Comparison of ENCODE assay signal across 12 cellular contexts in the genomic region with DNA sequence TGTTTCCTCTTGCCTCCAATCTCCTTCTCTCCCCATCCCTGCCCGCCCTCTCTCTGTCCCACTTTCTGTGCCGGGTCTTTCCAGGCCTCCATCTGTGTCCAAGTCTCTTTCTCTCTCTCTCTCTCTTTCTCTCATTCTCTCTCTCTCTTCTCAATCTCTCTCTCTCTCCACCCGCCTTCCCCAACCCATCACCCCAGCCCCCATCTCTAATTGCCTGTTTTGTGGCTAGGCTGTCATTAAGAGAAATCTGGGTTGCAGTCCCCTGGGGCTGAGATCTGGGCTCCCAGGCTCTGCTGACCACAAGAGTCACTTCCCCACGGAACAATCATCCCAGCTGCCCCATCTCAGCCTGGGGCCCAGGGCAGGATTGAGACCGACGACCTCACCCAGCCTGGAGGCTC. TPM values are rescaled to one million over a fixed set of nuclear protein-coding genes. Genes with fewer than 3 reads are reported as not detected.
DNase-seq lines count a peak whose midpoint lies in the region; ATAC-seq and TF ChIP-seq lines count a peak whose summit lies in the region.
"Had no signal": no experiment of that assay in that cellular context is flagged by ENCODE, and none has a peak within 500 bp of the region (broad histone marks: within the 10 kb centered on the region; RNA-seq: fewer than 3 reads in every experiment).

No MANE protein-coding gene starts in this region.

- DNase-seq in ascending aorta (ENCODE audit: low spot score in 2 of 2) (no peak), heart right ventricle (peak; percentile 55 to 69), sigmoid colon (peak; percentile 83), DMS153 (lab: John Stamatoyannopoulos, UW) (no peak), NCI-H510A treated with DMSO at 0.1 percent for 48 hours (lab: John Stamatoyannopoulos, UW) (no peak)
- DNase-seq in CD8-positive, alpha-beta T cell = no peak
- DNase-seq: cerebellar nuclear complex, NCI-H524 treated with DMSO at 0.1 percent for 48 hours had no signal

- H3K27ac ChIP-seq in BLaER1 (no peak overlapping the region), ascending aorta (peak overlapping the region; percentile 60 to 79), heart right ventricle (peak overlapping the region; percentile 44 to 87 (median 81)), sigmoid colon (peak overlapping the region; percentile 56 to 75 (median 72))
- H3K27ac ChIP-seq in CD8-positive, alpha-beta T cell (ENCODE audit: low read depth, low read length) = no peak overlapping the region
- H3K27ac ChIP-seq: neutrophil had no signal

- TF ChIP-seq EP300 in sigmoid colon (IDR thresholded peaks at IDR 0.05) = no peak

- H3K27me3 ChIP-seq in BLaER1 (peaks cover 26% of the 10 kb centered on the region), ascending aorta (no peaks in the 10 kb centered on the region), heart right ventricle (peaks cover 0 to 85% (median 68%) of the 10 kb centered on the region in 7 donors), sigmoid colon (peaks cover 17 to 79% (median 40%) of the 10 kb centered on the region in 3 donors)
- H3K27me3 ChIP-seq in CD8-positive, alpha-beta T cell (ENCODE audit: insufficient read depth, low read length) = peaks cover 16% of the 10 kb centered on the region

- H3K9me3 Mint-ChIP-seq in CD8-positive, alpha-beta T cell = no peaks in the 10 kb centered on the region

- H3K4me2 ChIP-seq in BLaER1 = peak overlapping the region; percentile 75

- H3K4me3 Mint-ChIP-seq in CD8-positive, alpha-beta T cell = no peak overlapping the region

- TF ChIP-seq CTCF in ascending aorta (IDR thresholded peaks at IDR 0.05) (no peak), heart right ventricle (IDR thresholded peaks at IDR 0.05) (no peak), sigmoid colon (IDR thresholded peaks at IDR 0.05) (no peak)
- TF ChIP-seq CTCF in CD8-positive, alpha-beta T cell (IDR thresholded peaks at IDR 0.05) = no peak

- ATAC-seq in heart right ventricle (peak; percentile 4 to 54 (median 26)), HG03097 (IDR thresholded peaks at IDR 0.05; ENCODE audit: low FRiP score, unreplicated experiment) (no peak)
- no peak for ATAC-seq in CD8-positive, alpha-beta T cell

- H3K36me3 ChIP-seq in BLaER1 (no peaks in the 10 kb centered on the region), ascending aorta (no peaks in the 10 kb centered on the region), heart right ventricle (peaks cover 0 to 29% (median 5%) of the 10 kb centered on the region in 9 donors), sigmoid colon (no peaks in the 10 kb centered on the region)
- no peaks in the 10 kb centered on the region for H3K36me3 ChIP-seq in CD8-positive, alpha-beta T cell (ENCODE audit: insufficient read depth, low read length)
- H3K36me3 ChIP-seq: neutrophil had no signal

- no peak for TF ChIP-seq POLR2A in sigmoid colon (IDR thresholded peaks at IDR 0.05)

- intact Hi-C loops in ascending aorta (cut with DNase I) = no loop called here
- intact Hi-C loops in heart right ventricle (cut with DNase I) = loop anchor here in 2 of 10 donors (2.0 to 10.0 kb wide), 2 partner anchors 63 kb away; no protein-coding TSS in a partner anchor
- intact Hi-C loops in sigmoid colon (cut with DNase I) = no loop called here
- intact Hi-C loops in CD8-positive, alpha-beta T cell (cut with DNase I, micrococcal nuclease) = no loop called here

- peaks cover 28% of the 10 kb centered on the region for H3K4me1 Mint-ChIP-seq in CD8-positive, alpha-beta T cell (ENCODE audit: low read depth)

- H3K27ac Mint-ChIP-seq in CD8-positive, alpha-beta T cell = no peak overlapping the region

- H3K9me3 ChIP-seq in BLaER1 (no peaks in the 10 kb centered on the region), ascending aorta (no peaks in the 10 kb centered on the region), heart right ventricle (no peaks in the 10 kb centered on the region), sigmoid colon (no peaks in the 10 kb centered on the region)
- H3K9me3 ChIP-seq in CD8-positive, alpha-beta T cell (ENCODE audit: low read length) = no peaks in the 10 kb centered on the region
- H3K9me3 ChIP-seq: neutrophil had no signal

- 23 to 28% methylated on average over 6 of the region's 6 CpGs for WGBS in heart right ventricle, 2 donors
- WGBS in sigmoid colon, 2 donors = 33 to 43% methylated on average over 6 of the region's 6 CpGs

- H3K4me3 ChIP-seq in BLaER1 (no peak overlapping the region), ascending aorta (no peak overlapping the region), heart right ventricle (peak overlapping the region in 6 of 10 donors; percentile 10 to 34 (median 26)), sigmoid colon (no peak overlapping the region)
- no peak overlapping the region for H3K4me3 ChIP-seq in CD8-positive, alpha-beta T cell (ENCODE audit: low read depth, low read length)

- no peaks in the 10 kb centered on the region for H3K36me3 Mint-ChIP-seq in CD8-positive, alpha-beta T cell

- POLR2A ChIA-PET in CD8-positive, alpha-beta T cell (lab: Charles Lee) = no interaction called here

- H3K4me1 ChIP-seq in BLaER1 = peaks cover 66% of the 10 kb centered on the region
- H3K4me1 ChIP-seq in ascending aorta = peaks cover 11 to 36% of the 10 kb centered on the region in 2 donors
- peaks cover 3 to 59% (median 22%) of the 10 kb centered on the region in 9 donors for H3K4me1 ChIP-seq in heart right ventricle
- peaks cover 0 to 28% (median 9%) of the 10 kb centered on the region in 4 donors for H3K4me1 ChIP-seq in sigmoid colon
- H3K4me1 ChIP-seq in CD8-positive, alpha-beta T cell (ENCODE audit: insufficient read depth, low read length) = peaks cover 11% of the 10 kb centered on the region

- peaks cover 7% of the 10 kb centered on the region; the same call in 1 of the 2 replicates for H4K20me1 ChIP-seq in BLaER1

- no peak overlapping the region for H3K9ac ChIP-seq in BLaER1

- H3K27me3 Mint-ChIP-seq in CD8-positive, alpha-beta T cell (ENCODE audit: low read depth) = peaks cover 47% of the 10 kb centered on the region

- CTCF ChIA-PET in CD8-positive, alpha-beta T cell (lab: Charles Lee) = interaction anchor here (1.3 kb wide), 1 partner anchor 20 kb away, joined by 5 read pairs; no protein-coding TSS in a partner anchor

RNA-seq across cellular contexts. Expression of a gene that starts 2.5 kb away (rescaled TPM):
- total RNA-seq in ascending aorta = 13.6 TPM
- 10 to 100 TPM in 4 of 10 donors, 1 to 10 TPM in 6; 3.8 to 27.8 (median 6.1) TPM for total RNA-seq in heart right ventricle
- polyA plus RNA-seq in heart right ventricle = 10 to 100 TPM; 18.2 to 35.6 TPM
- total RNA-seq in sigmoid colon = 10 to 100 TPM in 1 of 4 donors, 1 to 10 TPM in 3; 6.1 to 19.9 (median 8.5) TPM
- polyA plus RNA-seq in sigmoid colon = 1 to 10 TPM in 2 of 3 donors, under 1 TPM in 1; 0.46 to 8.0 (median 3.0) TPM
- total RNA-seq in CD8-positive, alpha-beta T cell = 1 to 10 TPM in 1 of 2 experiments, under 1 TPM in 1; 0.94 to 1.2 TPM

RNA-seq across cellular contexts. Expression of a gene that starts 5.5 kb away (rescaled TPM):
- total RNA-seq in ascending aorta (not detected), heart right ventricle (not detected), sigmoid colon (not detected)
- polyA plus RNA-seq in heart right ventricle (not detected), sigmoid colon (not detected)
- not detected for total RNA-seq in CD8-positive, alpha-beta T cell
- total RNA-seq: T-helper 1 cell treated with Interleukin-12 subunit alpha and Interleukin-12 subunit beta and Interleukin-4 antibody, amounts not matched to agents 30 ng/mL and 1 ng/mL, for 36 hours had no signal

Comparison
In these comparisons a context has a peak if more than half of its experiments do, and no peak if none do; other contexts are left out.
1. H3K27ac ChIP-seq: peak in ascending aorta (2 of 2), heart right ventricle (10 of 10) and sigmoid colon (4 of 4); none in BLaER1 (single experiment) and CD8-positive, alpha-beta T cell (single experiment).
2. H3K4me3 ChIP-seq: peak in heart right ventricle (6 of 10); none in BLaER1 (single experiment), ascending aorta (0 of 2), sigmoid colon (0 of 4) and CD8-positive, alpha-beta T cell (single experiment).
3. DNase-seq: peak in heart right ventricle (2 of 2) and sigmoid colon (single experiment); none in ascending aorta (0 of 2), DMS153 (single experiment), NCI-H510A treated with DMSO at 0.1 percent for 48 hours (single experiment) and CD8-positive, alpha-beta T cell (0 of 7).
4. ATAC-seq: peak in heart right ventricle (8 of 8); none in HG03097 (single experiment) and CD8-positive, alpha-beta T cell (single experiment).